In genomic region chr1:109089242-109090015, GRCh38 we compare ENCODE assay signal across 8 cellular contexts. TPM values are rescaled to one million over a fixed set of nuclear protein-coding genes. Genes with fewer than 3 reads are reported as not detected.
DNase-seq lines count a peak whose midpoint lies in the region; ATAC-seq and TF ChIP-seq lines count a peak whose summit lies in the region.

No MANE protein-coding gene starts in this region.

- H3K27me3 ChIP-seq in DND-41 (ENCODE audit: insufficient read depth, low read length, poor library complexity) (no peaks in the 10 kb centered on the region), Karpas-422 (ENCODE audit: low read length) (no peaks in the 10 kb centered on the region), layer of hippocampus (ENCODE audit: control insufficient read depth, insufficient read depth, low read length) (no peaks in the 10 kb centered on the region)

- peaks cover 39% of the 10 kb centered on the region for H3K79me2 ChIP-seq in DND-41 (ENCODE audit: insufficient read depth, low read length)
- peaks cover 40% of the 10 kb centered on the region for H3K79me2 ChIP-seq in Karpas-422 (ENCODE audit: low read length)

- H3K36me3 ChIP-seq in DND-41 (ENCODE audit: insufficient read depth, low read length) (peaks cover 17% of the 10 kb centered on the region), Karpas-422 (ENCODE audit: insufficient read depth, low read length) (no peaks in the 10 kb centered on the region)

- H2AFZ ChIP-seq in DND-41 (ENCODE audit: low read depth, low read length) = no peak overlapping the region
- H2AFZ ChIP-seq in Karpas-422 (ENCODE audit: low read length) = no peak overlapping the region

- no peak overlapping the region for H3K27ac Mint-ChIP-seq in chondrocyte (ENCODE audit: unreplicated experiment)
- H3K27ac Mint-ChIP-seq in stimulated activated effector memory CD8-positive, alpha-beta T cell treated with anti-CD3 and anti-CD28 coated beads, Interleukin-12 subunit alpha, Interleukin-12 subunit beta, amount 100 ng/mL, for 72 hours = peak overlapping the region; percentile 94

- no peaks in the 10 kb centered on the region for H3K9me2 ChIP-seq in Karpas-422 (replicated peaks; ENCODE audit: insufficient read depth, low read length)

- peaks cover 7% of the 10 kb centered on the region; the same call in 1 of the 2 replicates for H4K20me1 ChIP-seq in DND-41 (ENCODE audit: insufficient read depth, low read length)
- no peaks in the 10 kb centered on the region for H4K20me1 ChIP-seq in Karpas-422 (ENCODE audit: insufficient read depth, low read depth, low read length)

- no peaks in the 10 kb centered on the region for H3K27me3 Mint-ChIP-seq in chondrocyte (ENCODE audit: low read depth)

- H3K36me3 Mint-ChIP-seq in chondrocyte (ENCODE audit: low read depth) = peaks cover 9% of the 10 kb centered on the region
- peaks cover 37% of the 10 kb centered on the region for H3K36me3 Mint-ChIP-seq in stimulated activated effector memory CD8-positive, alpha-beta T cell treated with anti-CD3 and anti-CD28 coated beads, Interleukin-12 subunit alpha, Interleukin-12 subunit beta, amount 100 ng/mL, for 72 hours

- in situ Hi-C loops in SK-MEL-5 (cut with HindIII; ENCODE audit: low pct_unique_long_range_greater_than_20kb, low sequenced_read_pairs) = no loop called here

- peaks cover 37% of the 10 kb centered on the region for H3K4me1 Mint-ChIP-seq in chondrocyte (ENCODE audit: low read depth)
- H3K4me1 Mint-ChIP-seq in stimulated activated effector memory CD8-positive, alpha-beta T cell treated with anti-CD3 and anti-CD28 coated beads, Interleukin-12 subunit alpha, Interleukin-12 subunit beta, amount 100 ng/mL, for 72 hours = peaks cover 12% of the 10 kb centered on the region

- peak overlapping the region in 1 of 2 experiments; percentile 72; a peak in 2 of 4 replicates for H3K4me3 ChIP-seq in DND-41 (ENCODE audit: low read depth in 1 of 2, low read length in 2 of 2)
- H3K4me3 ChIP-seq in Karpas-422 (ENCODE audit: low read length) = peak overlapping the region; percentile 76

- H3K4me2 ChIP-seq in DND-41 (ENCODE audit: insufficient read depth, low read length) (peak overlapping the region; percentile 96), Karpas-422 (ENCODE audit: low read depth, low read length, poor library complexity, severe bottlenecking) (peak overlapping the region; percentile 83)

- 0 out of 3 replicates have a peak, but pooled peaks have one; percentile 23 for ATAC-seq in DND-41 (ENCODE audit: insufficient read depth, low read depth)
- no peak for ATAC-seq in stimulated activated effector memory CD8-positive, alpha-beta T cell treated with anti-CD3 and anti-CD28 coated beads, Interleukin-12 subunit alpha, Interleukin-12 subunit beta, amount 100 ng/mL, for 72 hours
- no peak for ATAC-seq in GM19397 (IDR thresholded peaks at IDR 0.05; ENCODE audit: unreplicated experiment)
- ATAC-seq in GM19452 (IDR thresholded peaks at IDR 0.05; ENCODE audit: unreplicated experiment) = no peak

- peak; percentile 64 for DNase-seq in DND-41
- DNase-seq in Karpas-422 = peak; percentile 88
- peak; percentile 69 for DNase-seq in SK-MEL-5 (ENCODE audit: low read depth, low spot score)
- no peak for DNase-seq in chondrocyte (ENCODE audit: low spot score)
- no peak for DNase-seq in stimulated activated effector memory CD8-positive, alpha-beta T cell treated with anti-CD3 and anti-CD28 coated beads, Interleukin-12 subunit alpha, Interleukin-12 subunit beta, amount 100 ng/mL, for 72 hours (ENCODE audit: low spot score in 2 of 2)

- H3K4me1 ChIP-seq in DND-41 (ENCODE audit: insufficient read depth, low read length) (peaks cover 32% of the 10 kb centered on the region), Karpas-422 (ENCODE audit: low read length) (peaks cover 24% of the 10 kb centered on the region)

- H3K9me3 Mint-ChIP-seq in chondrocyte (ENCODE audit: low read depth) = no peaks in the 10 kb centered on the region
- no peaks in the 10 kb centered on the region for H3K9me3 Mint-ChIP-seq in stimulated activated effector memory CD8-positive, alpha-beta T cell treated with anti-CD3 and anti-CD28 coated beads, Interleukin-12 subunit alpha, Interleukin-12 subunit beta, amount 100 ng/mL, for 72 hours

- peak overlapping the region; percentile 71 for H3K9ac ChIP-seq in DND-41 (ENCODE audit: low read depth, low read length)
- H3K9ac ChIP-seq in Karpas-422 (ENCODE audit: low read length) = peak overlapping the region; percentile 77; the same call in 1 of the 2 replicates

- peak overlapping the region; percentile 77 for H3K4me3 Mint-ChIP-seq in chondrocyte (ENCODE audit: unreplicated experiment)
- H3K4me3 Mint-ChIP-seq in stimulated activated effector memory CD8-positive, alpha-beta T cell treated with anti-CD3 and anti-CD28 coated beads, Interleukin-12 subunit alpha, Interleukin-12 subunit beta, amount 100 ng/mL, for 72 hours = peak overlapping the region; percentile 95

- no peak overlapping the region for H3K27ac ChIP-seq in DND-41 (ENCODE audit: low read length)
- no peak overlapping the region for H3K27ac ChIP-seq in Karpas-422 (ENCODE audit: low read length)
- H3K27ac ChIP-seq in layer of hippocampus (ENCODE audit: low read depth, low read length) = peak overlapping the region; percentile 97

- peak; percentile 83 for TF ChIP-seq CTCF in DND-41 (IDR thresholded peaks at IDR 0.05; ENCODE audit: borderline replicate concordance, extremely low read depth, low read length, poor library complexity, severe bottlenecking)
- TF ChIP-seq CTCF in chondrocyte (IDR thresholded peaks at IDR 0.05) = peak; percentile 76

- H3K9me3 ChIP-seq in DND-41 (ENCODE audit: insufficient read depth, low read length, severe bottlenecking) (no peaks in the 10 kb centered on the region), Karpas-422 (ENCODE audit: low read length) (no peaks in the 10 kb centered on the region)

RNA-seq across cellular contexts. Expression of gene TMEM167B, which starts 1.1 kb away (rescaled TPM):
- total RNA-seq in Karpas-422 (2014; rRNA removed; shearing (Covaris generic); ENCODE audit: low replicate concordance) = 11.1 and 18.7 TPM in 2 replicates
- 13.3 and 21.1 TPM in 2 replicates for total RNA-seq in SK-MEL-5 (2014; rRNA removed; shearing (Covaris generic))
- 15.8 and 20.7 TPM in 2 replicates for polyA plus RNA-seq in SK-MEL-5 (2015; cell fraction: cytosol; rRNA removed)
- 11.9 and 13.0 TPM in 2 replicates for polyA plus RNA-seq in SK-MEL-5 (2015; cell fraction: nucleus; rRNA removed)
- 37.2 to 40.3 TPM (median 38.4 TPM) in 3 replicates for total RNA-seq in chondrocyte

RNA-seq across cellular contexts. Expression of gene TAF13, which starts 13.6 kb away (rescaled TPM):
- total RNA-seq in Karpas-422 (2014; rRNA removed; shearing (Covaris generic); ENCODE audit: low replicate concordance) = 7.9 and 17.8 TPM in 2 replicates
- total RNA-seq in SK-MEL-5 (2014; rRNA removed; shearing (Covaris generic)) = 41.8 and 44.1 TPM in 2 replicates
- polyA plus RNA-seq in SK-MEL-5 (2015; cell fraction: cytosol; rRNA removed) = 57.1 and 61.8 TPM in 2 replicates
- 7.0 and 12.4 TPM in 2 replicates for polyA plus RNA-seq in SK-MEL-5 (2015; cell fraction: nucleus; rRNA removed)
- total RNA-seq in chondrocyte = 82.9 to 101 TPM (median 87.8 TPM) in 3 replicates

RNA-seq across cellular contexts. Expression of gene ELAPOR1, which starts 24.5 kb away (rescaled TPM):
- total RNA-seq in Karpas-422 (2014; rRNA removed; shearing (Covaris generic); ENCODE audit: low replicate concordance) = 0.22 and 4.7 TPM in 2 replicates
- total RNA-seq in SK-MEL-5 (2014; rRNA removed; shearing (Covaris generic)) = 0.35 TPM in 1 of 2 replicates, not detected in the other
- 0.03 TPM in 1 of 2 replicates, not detected in the other for polyA plus RNA-seq in SK-MEL-5 (2015; cell fraction: cytosol; rRNA removed)
- 0.38 TPM in 1 of 2 replicates, not detected in the other for polyA plus RNA-seq in SK-MEL-5 (2015; cell fraction: nucleus; rRNA removed)
- 0.46 to 1.2 TPM (median 0.97 TPM) in 3 replicates for total RNA-seq in chondrocyte

RNA-seq across cellular contexts. Expression of gene WDR47, which starts 47.5 kb away (rescaled TPM):
- total RNA-seq in Karpas-422 (2014; rRNA removed; shearing (Covaris generic); ENCODE audit: low replicate concordance) = 12.8 and 20.3 TPM in 2 replicates
- 6.2 and 7.9 TPM in 2 replicates for total RNA-seq in SK-MEL-5 (2014; rRNA removed; shearing (Covaris generic))
- 4.2 and 5.9 TPM in 2 replicates for polyA plus RNA-seq in SK-MEL-5 (2015; cell fraction: cytosol; rRNA removed)
- 7.3 and 10.0 TPM in 2 replicates for polyA plus RNA-seq in SK-MEL-5 (2015; cell fraction: nucleus; rRNA removed)
- 27.0 to 31.8 TPM (median 30.6 TPM) in 3 replicates for total RNA-seq in chondrocyte

Comparison
In these comparisons a context has a peak if more than half of its experiments do, and no peak if none do; other contexts are left out.
1. DNase-seq: peak in DND-41 (single experiment), Karpas-422 (single experiment) and SK-MEL-5 (single experiment); none in chondrocyte (single experiment) and stimulated activated effector memory CD8-positive, alpha-beta T cell treated with anti-CD3 and anti-CD28 coated beads, Interleukin-12 subunit alpha, Interleukin-12 subunit beta, amount 100 ng/mL, for 72 hours (0 of 2).